Comparison of ENCODE assay signal across 11 cellular contexts in genomic region chr12:27555316-27555715, GRCh38. TPM values are rescaled to one million over a fixed set of nuclear protein-coding genes. Genes with fewer than 3 reads are reported as not detected.
A peak's percentile ranks its signal among the peaks of the same experiment; 100 is the strongest.
DNase-seq lines count a peak whose midpoint lies in the region; ATAC-seq, FAIRE-seq and TF ChIP-seq lines count a peak whose summit lies in the region.
"Had no signal": no experiment of that assay in that cellular context is flagged by ENCODE, and none has a peak within 500 bp of the region (broad histone marks: within the 10 kb centered on the region; RNA-seq: fewer than 3 reads in every experiment).

No MANE protein-coding gene starts in this region.

- no peak for FAIRE-seq in keratinocyte (lab: Jason Lieb, UNC)

- no peaks in the 10 kb centered on the region for H3K36me3 Mint-ChIP-seq in activated B cell treated with CpG ODN at 0.5 μM for 24 hours (ENCODE audit: low read depth)
- no peaks in the 10 kb centered on the region for H3K36me3 Mint-ChIP-seq in activated CD8-positive, alpha-beta memory T cell treated with anti-CD3 and anti-CD28 coated beads, Interleukin-2, amount 10 ng/mL, durations not matched to agents 7 days and 5 days
- H3K36me3 Mint-ChIP-seq: activated naive CD4-positive, alpha-beta T cell treated with anti-CD3 and anti-CD28 coated beads, Interleukin-2, amount 10 ng/mL, durations not matched to agents 7 days and 5 days had no signal

- RAD21 ChIA-PET in HCT116 (lab: Charles Lee; ENCODE audit: low non-redundant PET in 1 of 2, low total read pairs in 2 of 2, uncharacterized antibody in 2 of 2, unreplicated experiment in 2 of 2) = no interaction called here

- ATAC-seq in HCT116 (no peak), activated B cell treated with CpG ODN at 0.5 μM for 24 hours (ENCODE audit: low read depth) (no peak), GM18858 (IDR thresholded peaks at IDR 0.05; ENCODE audit: unreplicated experiment) (no peak)
- ATAC-seq in activated CD8-positive, alpha-beta memory T cell treated with anti-CD3 and anti-CD28 coated beads, Interleukin-2, amount 10 ng/mL, durations not matched to agents 7 days and 5 days = no peak
- ATAC-seq: activated CD4-positive, CD25-positive, alpha-beta regulatory T cell treated with anti-CD3 and anti-CD28 coated beads, Interleukin-2, amount 50 U/mL, for 24 hours had no signal

- no TSS peak for BruUV-seq in HCT116 (replicated peaks; lab: Mats Ljungman, UMichigan)

- WGBS in smooth muscle cell (ENCODE audit: low lambda C conversion rate) = 86% methylated on average over 5 of the region's 5 CpGs

- H4K20me1 ChIP-seq in HCT116 (ENCODE audit: insufficient read depth) = no peaks in the 10 kb centered on the region; the same call in 1 of the 2 replicates
- H4K20me1 ChIP-seq in keratinocyte (ENCODE audit: control insufficient read depth, extremely low read depth, insufficient read depth, low read length) = no peaks in the 10 kb centered on the region
- peaks cover 86% of the 10 kb centered on the region for H4K20me1 ChIP-seq in smooth muscle cell (ENCODE audit: low read depth)

- H3K4me3 ChIP-seq in HCT116 (replicated peaks in 1 of 2; ENCODE audit: low read depth in 1 of 2, low read length in 2 of 2) (no peak overlapping the region), keratinocyte (ENCODE audit: control insufficient read depth in 2 of 3, extremely low read depth in 1 of 3, insufficient read depth in 2 of 3, low read depth in 1 of 3, low read length in 3 of 3) (peak overlapping the region in 2 of 3 experiments; percentile 55 to 66), smooth muscle cell (no peak overlapping the region)

- H3K9me1 ChIP-seq in keratinocyte (ENCODE audit: control insufficient read depth, extremely low read depth, insufficient read depth, low read length) = no peaks in the 10 kb centered on the region

- H3K79me2 ChIP-seq in HCT116 (ENCODE audit: insufficient read depth, low read length) (peaks cover 96% of the 10 kb centered on the region), keratinocyte (ENCODE audit: control insufficient read depth, insufficient read depth, low read length) (peaks cover 95% of the 10 kb centered on the region), smooth muscle cell (ENCODE audit: low read depth) (peaks cover 91% of the 10 kb centered on the region)

- H3K27me3 ChIP-seq in HCT116 (ENCODE audit: insufficient read depth, low read length) = no peaks in the 10 kb centered on the region
- H3K27me3 ChIP-seq in keratinocyte (ENCODE audit: control insufficient read depth, extremely low read depth, insufficient read depth, low read length) = no peaks in the 10 kb centered on the region
- H3K27me3 ChIP-seq in smooth muscle cell (ENCODE audit: low read depth) = no peaks in the 10 kb centered on the region

- TF ChIP-seq RAD21 in HCT116 (IDR thresholded peaks at IDR 0.05; ENCODE audit: low read depth) = no peak

- no peaks in the 10 kb centered on the region for H3K9me3 Mint-ChIP-seq in activated B cell treated with CpG ODN at 0.5 μM for 24 hours
- H3K9me3 Mint-ChIP-seq in activated CD8-positive, alpha-beta memory T cell treated with anti-CD3 and anti-CD28 coated beads, Interleukin-2, amount 10 ng/mL, durations not matched to agents 7 days and 5 days (ENCODE audit: low read depth) = no peaks in the 10 kb centered on the region
- H3K9me3 Mint-ChIP-seq: activated naive CD4-positive, alpha-beta T cell treated with anti-CD3 and anti-CD28 coated beads, Interleukin-2, amount 10 ng/mL, durations not matched to agents 7 days and 5 days had no signal

- DNase-seq in HCT116 (ENCODE audit: low read depth, low spot score) (no peak), activated B cell treated with CpG ODN at 0.5 μM for 24 hours (no peak), keratinocyte (ENCODE audit: low read depth, low spot score) (no peak), smooth muscle cell (lab: John Stamatoyannopoulos, UW; ENCODE audit: unreplicated experiment) (no peak), mesenteric fat pad (ENCODE audit: low spot score) (no peak)
- DNase-seq in activated CD8-positive, alpha-beta memory T cell treated with anti-CD3 and anti-CD28 coated beads, Interleukin-2, amount 10 ng/mL, durations not matched to agents 7 days and 5 days = no peak
- no peak for DNase-seq in NK-92 treated with Interleukin-12 subunit alpha and Interleukin-12 subunit beta, amount 100 ng/mL, for 24 hours (lab: John Stamatoyannopoulos, UW)
- DNase-seq: activated naive CD4-positive, alpha-beta T cell treated with anti-CD3 and anti-CD28 coated beads, Interleukin-2, amount 10 ng/mL, durations not matched to agents 7 days and 5 days; Calu3 had no signal

- H3K27ac Mint-ChIP-seq in activated B cell treated with CpG ODN at 0.5 μM for 24 hours = no peak overlapping the region
- H3K27ac Mint-ChIP-seq in activated CD8-positive, alpha-beta memory T cell treated with anti-CD3 and anti-CD28 coated beads, Interleukin-2, amount 10 ng/mL, durations not matched to agents 7 days and 5 days = no peak overlapping the region
- H3K27ac Mint-ChIP-seq: activated naive CD4-positive, alpha-beta T cell treated with anti-CD3 and anti-CD28 coated beads, Interleukin-2, amount 10 ng/mL, durations not matched to agents 7 days and 5 days had no signal

- POLR2A ChIA-PET in HCT116 (lab: Charles Lee) = interaction anchor here (1.9 kb wide), 1 partner anchor 31 kb away, joined by 6 read pairs; the partner anchor contains the start of gene PPFIBP1
- POLR2A ChIA-PET in activated B cell treated with CpG ODN at 0.5 μM for 24 hours (lab: Charles Lee) = no interaction called here

- H3K9me3 ChIP-seq in HCT116 (ENCODE audit: control insufficient read depth in 1 of 2, insufficient read depth in 1 of 2, low read depth in 1 of 2, low read length in 2 of 2) (no peaks in the 10 kb centered on the region), keratinocyte (ENCODE audit: control insufficient read depth, low read depth, low read length) (no peaks in the 10 kb centered on the region), smooth muscle cell (replicated peaks; ENCODE audit: low read depth) (no peaks in the 10 kb centered on the region)

- no peaks in the 10 kb centered on the region for H3K9me2 ChIP-seq in HCT116 (ENCODE audit: insufficient read depth)

- CTCF ChIA-PET in HCT116 (lab: Charles Lee) = no interaction called here
- CTCF ChIA-PET in activated B cell treated with CpG ODN at 0.5 μM for 24 hours (lab: Charles Lee) = no interaction called here
- CTCF ChIA-PET in activated CD8-positive, alpha-beta memory T cell treated with anti-CD3 and anti-CD28 coated beads, Interleukin-2, amount 10 ng/mL, durations not matched to agents 7 days and 5 days (lab: Charles Lee) = no interaction called here

- peak overlapping the region; percentile 32; the same call in 1 of the 2 replicates for H3K4me2 ChIP-seq in HCT116 (ENCODE audit: low read length)
- H3K4me2 ChIP-seq in keratinocyte (ENCODE audit: control insufficient read depth, extremely low read depth, insufficient read depth, low read depth, low read length) = peak overlapping the region; percentile 83
- peak overlapping the region; percentile 81 for H3K4me2 ChIP-seq in smooth muscle cell

- peaks cover 61 to 74% of the 10 kb centered on the region in 2 experiments for H3K4me1 ChIP-seq in HCT116 (ENCODE audit: control insufficient read depth in 1 of 2, insufficient read depth in 2 of 2, low read length in 2 of 2)
- peaks cover 76% of the 10 kb centered on the region for H3K4me1 ChIP-seq in keratinocyte (ENCODE audit: control insufficient read depth, extremely low read depth, insufficient read depth, low read length)
- H3K4me1 ChIP-seq in smooth muscle cell (ENCODE audit: low read depth) = peaks cover 38% of the 10 kb centered on the region

- intact Hi-C loops in HCT116 (cut with micrococcal nuclease) = no loop called here
- intact Hi-C loops in activated B cell treated with CpG ODN at 0.5 μM for 24 hours (cut with micrococcal nuclease) = no loop called here

- H3K4me3 Mint-ChIP-seq in activated B cell treated with CpG ODN at 0.5 μM for 24 hours = peak overlapping the region; percentile 19
- H3K4me3 Mint-ChIP-seq in activated CD8-positive, alpha-beta memory T cell treated with anti-CD3 and anti-CD28 coated beads, Interleukin-2, amount 10 ng/mL, durations not matched to agents 7 days and 5 days = no peak overlapping the region
- H3K4me3 Mint-ChIP-seq: activated naive CD4-positive, alpha-beta T cell treated with anti-CD3 and anti-CD28 coated beads, Interleukin-2, amount 10 ng/mL, durations not matched to agents 7 days and 5 days had no signal

- H2AFZ ChIP-seq in HCT116 (ENCODE audit: low read depth, low read length, poor library complexity, severe bottlenecking) = no peak overlapping the region
- H2AFZ ChIP-seq in keratinocyte (ENCODE audit: control insufficient read depth, low read length) = no peak overlapping the region
- no peak overlapping the region for H2AFZ ChIP-seq in smooth muscle cell (ENCODE audit: low read depth)

- H3K27me3 Mint-ChIP-seq in activated B cell treated with CpG ODN at 0.5 μM for 24 hours = no peaks in the 10 kb centered on the region
- peaks cover 57% of the 10 kb centered on the region for H3K27me3 Mint-ChIP-seq in activated CD8-positive, alpha-beta memory T cell treated with anti-CD3 and anti-CD28 coated beads, Interleukin-2, amount 10 ng/mL, durations not matched to agents 7 days and 5 days

- TF ChIP-seq CTCF in HCT116 (IDR thresholded peaks at IDR 0.05 in 2 of 3, conservative IDR thresholded peaks at IDR 0.05 in 1 of 3; ENCODE audit: borderline replicate concordance in 1 of 3, insufficient read depth in 1 of 3, low read depth in 2 of 3, low read length in 2 of 3) (no peak), activated B cell treated with CpG ODN at 0.5 μM for 24 hours (IDR thresholded peaks at IDR 0.05) (no peak), keratinocyte (optimal IDR thresholded peaks at IDR 0.05 in 1 of 3, IDR thresholded peaks at IDR 0.05 in 1 of 3, conservative IDR thresholded peaks at IDR 0.05 in 1 of 3; ENCODE audit: extremely low read depth in 1 of 3, insufficient read depth in 2 of 3, low read length in 3 of 3) (no peak), smooth muscle cell (IDR thresholded peaks at IDR 0.05; ENCODE audit: borderline replicate concordance, insufficient read depth, poor library complexity, severe bottlenecking) (no peak)

- peaks cover 40% of the 10 kb centered on the region for H3F3A ChIP-seq in smooth muscle cell (ENCODE audit: low read depth)

- H3K9ac ChIP-seq in HCT116 (ENCODE audit: low read length) (no peak overlapping the region), keratinocyte (ENCODE audit: control insufficient read depth, extremely low read depth, insufficient read depth, low read length) (peak overlapping the region; percentile 73), smooth muscle cell (ENCODE audit: low read depth) (no peak overlapping the region)

- H3K36me3 ChIP-seq in HCT116 (ENCODE audit: control insufficient read depth in 1 of 2, insufficient read depth in 2 of 2, low read length in 2 of 2) = no peaks in the 10 kb centered on the region
- H3K36me3 ChIP-seq in keratinocyte (ENCODE audit: control insufficient read depth in 2 of 2, extremely low read depth in 1 of 2, insufficient read depth in 2 of 2, low read length in 2 of 2) = peaks cover 0 to 4% of the 10 kb centered on the region in 2 experiments
- no peaks in the 10 kb centered on the region for H3K36me3 ChIP-seq in smooth muscle cell (ENCODE audit: low read depth)

- H3K27ac ChIP-seq in HCT116 (ENCODE audit: low read depth, low read length) (peak overlapping the region; percentile 36), keratinocyte (ENCODE audit: control insufficient read depth, insufficient read depth, low read length) (peak overlapping the region; percentile 78), smooth muscle cell (ENCODE audit: low read depth) (peak overlapping the region; percentile 88)

- TF ChIP-seq POLR2A in HCT116 (IDR thresholded peaks at IDR 0.05; ENCODE audit: borderline replicate concordance, extremely low read depth, insufficient read depth, insufficient read length) = no peak

- dilution Hi-C loops in keratinocyte (cut with MboI; ENCODE audit: extremely low pct_ligation_motif_present, low sequenced_read_pairs) = no loop called here

- H3K4me1 Mint-ChIP-seq in activated B cell treated with CpG ODN at 0.5 μM for 24 hours = peaks cover 25% of the 10 kb centered on the region
- peaks cover 9% of the 10 kb centered on the region for H3K4me1 Mint-ChIP-seq in activated CD8-positive, alpha-beta memory T cell treated with anti-CD3 and anti-CD28 coated beads, Interleukin-2, amount 10 ng/mL, durations not matched to agents 7 days and 5 days

RNA-seq across cellular contexts. Expression of gene PPFIBP1, which starts 31.3 kb away (rescaled TPM):
- total RNA-seq in HCT116 (2021; ENCODE audit: unreplicated experiment) = 102 TPM
- polyA plus RNA-seq in HCT116 (2012) = 33.8 and 36.6 TPM in 2 replicates
- total RNA-seq in activated B cell treated with CpG ODN at 0.5 μM for 24 hours = 7.2 and 8.1 TPM in 2 replicates
- polyA plus RNA-seq in keratinocyte = 53.6 to 83.5 TPM (median 62.0 TPM) in 3 replicates
- 74.9 TPM for polyA plus RNA-seq in keratinocyte (2011; ENCODE audit: low read depth)
- 32.0 and 75.4 TPM in 2 replicates for polyA plus RNA-seq in keratinocyte (2011; cell fraction: cytosol; rRNA removed)
- polyA plus RNA-seq in keratinocyte (2011; cell fraction: nucleus; rRNA removed) = 101 and 133 TPM in 2 replicates
- 25.4 and 60.2 TPM in 2 replicates for polyA plus RNA-seq in keratinocyte (2012; ENCODE audit: low replicate concordance)
- polyA minus RNA-seq in keratinocyte = 48.5 to 186 TPM (median 78.5 TPM) in 3 replicates
- 37.2 TPM for polyA minus RNA-seq in keratinocyte (2011; cell fraction: cytosol; rRNA and poly(A)+ RNA removed)
- polyA minus RNA-seq in keratinocyte (2011; cell fraction: nucleus; rRNA and poly(A)+ RNA removed) = 116 and 242 TPM in 2 replicates
- total RNA-seq in smooth muscle cell = 150 and 156 TPM in 2 replicates
- 45.7 and 79.1 TPM in 2 replicates for polyA plus RNA-seq in smooth muscle cell
- 10 to 100 TPM in 1 of 2 experiments, 1 to 10 TPM in 1; 5.4 to 23.2 TPM for total RNA-seq in activated CD8-positive, alpha-beta memory T cell treated with anti-CD3 and anti-CD28 coated beads, Interleukin-2, amount 10 ng/mL, durations not matched to agents 7 days and 5 days
- 76.9 TPM for total RNA-seq in mesenteric fat pad

Comparison
In these comparisons a context has a peak if more than half of its experiments do, and no peak if none do; other contexts are left out.
1. H3K27ac ChIP-seq: peak in every context shown above with its lines; median percentile 88 in smooth muscle cell; 78 in keratinocyte; 36 in HCT116.
2. H3K4me2 ChIP-seq: peak in every context shown above with its lines; median percentile 83 in keratinocyte; 81 in smooth muscle cell; 32 in HCT116.
3. H3K4me3 ChIP-seq: peak in keratinocyte (2 of 3); none in HCT116 (0 of 2) and smooth muscle cell (single experiment).